22 cellular contexts compared by ENCODE assay signal in genomic region chr1:222891578-222891977, GRCh38.
"Had no signal": no experiment of that assay in that cellular context is flagged by ENCODE, and none has a peak within 500 bp of the region (broad histone marks: within the 10 kb centered on the region; RNA-seq: fewer than 3 reads in every experiment).

No MANE protein-coding gene starts in this region.

- ATAC-seq: activated CD4-positive, CD25-positive, alpha-beta regulatory T cell treated with anti-CD3 and anti-CD28 coated beads, Interleukin-2, amount 50 U/mL, for 24 hours; activated naive CD4-positive, alpha-beta T cell treated with anti-CD3 and anti-CD28 coated beads, Interleukin-2, amount 50 U/mL, for 72 hours; activated T-helper 17 cell treated with anti-CD3 and anti-CD28 coated beads, Interleukin-2, amount 50 U/mL, for 72 hours; effector memory CD8-positive, alpha-beta T cell; sciatic nerve; stimulated activated naive B cell treated with anti-CD40 and anti-IgM and Interleukin-4, amounts not matched to agents 10 μg/mL and 1 μg/mL and 100 μg/mL, for 72 hours; T-cell had no signal

- H3K9ac ChIP-seq: parathyroid adenoma had no signal

- H3K79me2 ChIP-seq: parathyroid adenoma had no signal

- H3K27ac ChIP-seq: colonic mucosa, dorsolateral prefrontal cortex, parathyroid adenoma, transverse colon, VCaP had no signal

- H3K4me3 ChIP-seq: colonic mucosa, dorsolateral prefrontal cortex, heart right ventricle, transverse colon had no signal

- H3K4me1 ChIP-seq: colonic mucosa, parathyroid adenoma had no signal

- H3K27me3 ChIP-seq: colonic mucosa, dorsolateral prefrontal cortex, heart right ventricle, transverse colon had no signal

- H3K36me3 ChIP-seq: colonic mucosa, heart right ventricle, transverse colon had no signal

- DNase-seq: activated CD4-positive, alpha-beta T cell treated with anti-CD3 and anti-CD28 coated beads, Interleukin-2, amount 50 U/mL, for 1 hour; activated CD8-positive, alpha-beta memory T cell treated with anti-CD3 and anti-CD28 coated beads for 24 hours; activated CD8-positive, alpha-beta memory T cell treated with anti-CD3 and anti-CD28 coated beads, Interleukin-2, amount 50 U/mL, for 4 hours; activated T-cell treated with anti-CD3 and anti-CD28 coated beads, Interleukin-2, amount 50 U/mL, for 24 hours; aorta; colonic mucosa; dorsolateral prefrontal cortex; effector memory CD8-positive, alpha-beta T cell; mammary epithelial cell; stimulated activated CD4-positive, alpha-beta T cell treated with anti-CD3 and anti-CD28 coated beads, Interleukin-2, amount 100 ng/mL, for 48 hours; stimulated activated CD8-positive, alpha-beta memory T cell treated with anti-CD3 and anti-CD28 coated beads, Interleukin-4, amount 100 ng/mL, for 48 hours; stimulated activated naive B cell treated with anti-CD40 and anti-IgM and Interleukin-4, amounts not matched to agents 10 μg/mL and 1 μg/mL and 100 μg/mL, for 72 hours; T-cell; transverse colon had no signal

- FAIRE-seq: urothelium cell line had no signal

- H3K9me3 ChIP-seq: colonic mucosa, transverse colon had no signal

- H2AFZ ChIP-seq: parathyroid adenoma had no signal
